ENCODE assay signal across 19 cellular contexts in the genomic region with DNA sequence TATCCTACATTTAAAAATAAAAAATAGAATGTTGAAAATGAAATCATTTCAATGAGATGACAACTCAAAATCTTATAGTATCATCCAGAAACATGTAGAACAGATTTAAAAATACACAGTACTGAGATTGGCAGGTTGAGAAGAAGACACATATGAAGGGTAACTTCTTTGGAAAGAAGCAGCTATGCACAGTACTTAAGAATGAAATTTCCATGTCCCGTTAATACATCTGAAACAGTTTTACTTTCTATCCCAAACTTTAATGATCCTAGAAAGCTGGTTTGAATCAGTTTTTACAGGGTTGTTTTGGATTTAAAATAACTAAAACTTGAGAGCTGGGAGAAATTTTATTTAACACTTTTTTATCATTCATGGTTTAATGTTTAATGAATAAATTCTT.
"Had no signal": no experiment of that assay in that cellular context is flagged by ENCODE, and none has a peak within 500 bp of the region (broad histone marks: within the 10 kb centered on the region; RNA-seq: fewer than 3 reads in every experiment).

No MANE protein-coding gene starts in this region.

- H3K27ac Mint-ChIP-seq: dendritic cell treated with granulocyte-macrophage colony-stimulating factor and Interleukin-4, amounts not matched to agents 40 ng/mL and 50 ng/mL, for 4 days; stimulated activated memory B cell treated with anti-CD40 and anti-IgM and Interleukin-4, amounts not matched to agents 10 μg/mL and 1 μg/mL and 100 μg/mL, for 72 hours; type B pancreatic cell had no signal

- H3K4me1 ChIP-seq: colonic mucosa, esophagus muscularis mucosa, prostate gland, right atrium auricular region, sigmoid colon, testis, tibial artery had no signal

- H3K36me3 ChIP-seq: colonic mucosa, esophagus muscularis mucosa, neutrophil, prostate gland, right atrium auricular region, sigmoid colon, spleen, tibial artery had no signal

- H3K4me3 ChIP-seq: colonic mucosa, esophagus muscularis mucosa, prostate gland, right atrium auricular region, sigmoid colon, spleen, testis, tibial artery had no signal

- H3K4me3 Mint-ChIP-seq: central memory CD8-positive, alpha-beta T cell; dendritic cell treated with granulocyte-macrophage colony-stimulating factor and Interleukin-4, amounts not matched to agents 40 ng/mL and 50 ng/mL, for 4 days; naive thymus-derived CD8-positive, alpha-beta T cell; neural crest cell; stimulated activated memory B cell treated with anti-CD40 and anti-IgM and Interleukin-4, amounts not matched to agents 10 μg/mL and 1 μg/mL and 100 μg/mL, for 72 hours; type B pancreatic cell had no signal

- H3K27ac ChIP-seq: colonic mucosa, esophagus muscularis mucosa, neutrophil, prostate gland, right atrium auricular region, sigmoid colon, spleen, testis, tibial artery had no signal

- ATAC-seq: stimulated activated memory B cell treated with anti-CD40 and anti-IgM and Interleukin-4, amounts not matched to agents 10 μg/mL and 1 μg/mL and 100 μg/mL, for 72 hours; stimulated activated naive CD8-positive, alpha-beta T cell treated with anti-CD3 and anti-CD28 coated beads, Interleukin-15, Interleukin-2, amounts not matched to agents 100 U/mL and 50 U/mL, for 24 hours had no signal

- H3K27me3 Mint-ChIP-seq: central memory CD8-positive, alpha-beta T cell; dendritic cell treated with granulocyte-macrophage colony-stimulating factor and Interleukin-4, amounts not matched to agents 40 ng/mL and 50 ng/mL, for 4 days; stimulated activated memory B cell treated with anti-CD40 and anti-IgM and Interleukin-4, amounts not matched to agents 10 μg/mL and 1 μg/mL and 100 μg/mL, for 72 hours; type B pancreatic cell had no signal

- H3K27me3 ChIP-seq: colonic mucosa, esophagus muscularis mucosa, neutrophil, right atrium auricular region, sigmoid colon, spleen, testis, tibial artery had no signal

- DNase-seq: islet precursor cell, spleen had no signal

- H3K4me1 Mint-ChIP-seq: neural crest cell; stimulated activated memory B cell treated with anti-CD40 and anti-IgM and Interleukin-4, amounts not matched to agents 10 μg/mL and 1 μg/mL and 100 μg/mL, for 72 hours had no signal

- FAIRE-seq: endothelial cell of umbilical vein had no signal

- H3K9me3 ChIP-seq: colonic mucosa, esophagus muscularis mucosa, neutrophil, prostate gland, right atrium auricular region, sigmoid colon, testis, tibial artery had no signal

- H3K9me3 Mint-ChIP-seq: central memory CD8-positive, alpha-beta T cell; dendritic cell treated with granulocyte-macrophage colony-stimulating factor and Interleukin-4, amounts not matched to agents 40 ng/mL and 50 ng/mL, for 4 days; immature natural killer cell; naive thymus-derived CD8-positive, alpha-beta T cell; neural crest cell; stimulated activated memory B cell treated with anti-CD40 and anti-IgM and Interleukin-4, amounts not matched to agents 10 μg/mL and 1 μg/mL and 100 μg/mL, for 72 hours; type B pancreatic cell had no signal

- H3K36me3 Mint-ChIP-seq: immature natural killer cell; naive thymus-derived CD8-positive, alpha-beta T cell; stimulated activated memory B cell treated with anti-CD40 and anti-IgM and Interleukin-4, amounts not matched to agents 10 μg/mL and 1 μg/mL and 100 μg/mL, for 72 hours; type B pancreatic cell had no signal
